1 cellular context compared by ENCODE assay signal in the genomic region with DNA sequence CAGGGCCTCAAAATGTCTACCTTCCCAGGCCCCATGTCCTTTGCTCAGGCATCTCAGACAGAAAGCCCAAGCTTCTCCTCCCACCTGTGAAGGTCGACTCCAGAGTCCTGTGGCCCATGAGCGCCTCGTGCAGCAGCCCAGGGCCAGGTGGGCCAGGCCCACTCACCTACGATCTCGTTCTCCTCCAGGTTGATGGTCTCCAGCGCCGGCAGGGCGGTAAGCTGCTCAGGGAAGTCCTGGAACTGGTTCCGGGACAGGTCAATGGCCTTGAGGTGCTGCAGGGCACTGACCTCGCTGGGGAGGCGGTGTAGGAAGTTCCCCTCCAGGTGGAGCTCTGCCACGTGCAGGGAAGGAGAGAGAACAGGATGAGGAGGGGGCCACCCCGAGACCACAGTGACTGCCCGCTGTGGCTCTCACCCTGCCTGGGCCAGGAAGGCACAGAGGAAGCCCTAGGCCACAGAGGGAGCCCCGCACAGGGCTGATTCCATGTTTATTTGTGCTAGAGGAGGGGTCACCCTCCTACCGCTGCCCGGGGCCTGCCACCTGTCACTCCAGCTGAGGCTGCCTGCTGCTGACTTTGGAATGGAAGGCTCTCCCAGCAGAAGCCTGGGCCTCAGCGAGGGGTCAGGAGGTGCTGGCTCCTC.
TF ChIP-seq lines count a peak whose summit lies in the region.

No MANE protein-coding gene starts in this region.

TF ChIP-seq in HepG2, 621 proteins besides CTCF, POLR2A, EP300 and RAD21 (continued from another document):
- TF ChIP-seq, protein P1, sequence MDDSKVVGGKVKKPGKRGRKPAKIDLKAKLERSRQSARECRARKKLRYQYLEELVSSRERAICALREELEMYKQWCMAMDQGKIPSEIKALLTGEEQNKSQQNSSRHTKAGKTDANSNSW (CRISPR knock-in tag; IDR thresholded peaks at IDR 0.05; ENCODE audit: borderline replicate concordance): peak; percentile 65; the same call in 1 of the 2 replicates
- TF ChIP-seq FOXJ3 (CRISPR knock-in tag; IDR thresholded peaks at IDR 0.05; ENCODE audit: borderline replicate concordance) (0 out of 2 replicates have a peak, but pooled peaks have one; percentile 23), PHF8 (CRISPR knock-in tag; IDR thresholded peaks at IDR 0.05) (peak; percentile 92), NRL (CRISPR knock-in tag; IDR thresholded peaks at IDR 0.05; ENCODE audit: borderline replicate concordance) (peak; percentile 94)
